Comparison of ENCODE assay signal across 9 cellular contexts in genomic region chr11:127000291-127000968, GRCh38. TPM values are rescaled to one million over a fixed set of nuclear protein-coding genes. Genes with fewer than 3 reads are reported as not detected.
DNase-seq lines count a peak whose midpoint lies in the region; ATAC-seq, FAIRE-seq and TF ChIP-seq lines count a peak whose summit lies in the region.
"Had no signal": no experiment of that assay in that cellular context is flagged by ENCODE, and none has a peak within 500 bp of the region (broad histone marks: within the 10 kb centered on the region; RNA-seq: fewer than 3 reads in every experiment).

Gene KIRREL3 (minus strand): TSS chr11:127000770.

- H3K79me2 ChIP-seq in HepG2 (ENCODE audit: insufficient read depth, low read length): no peaks in the 10 kb centered on the region

- TF ChIP-seq EP300 in HepG2 (IDR thresholded peaks at IDR 0.05; ENCODE audit: low read depth in 2 of 2, low read length in 2 of 2) (no peak), HepG2 (CRISPR knock-in tag; IDR thresholded peaks at IDR 0.05; ENCODE audit: borderline replicate concordance) (no peak)

- H3K4me1 ChIP-seq in right lobe of liver (peaks cover 0 to 5% (median 2%) of the 10 kb centered on the region in 4 donors), HepG2 (ENCODE audit: insufficient read depth, low read length) (no peaks in the 10 kb centered on the region), lung (ENCODE audit: control insufficient read depth in 2 of 2, insufficient read depth in 2 of 2, low read length in 2 of 2) (peaks cover 0 to 15% of the 10 kb centered on the region in 2 donors)
- no peaks in the 10 kb centered on the region for H3K4me1 ChIP-seq in CD8-positive, alpha-beta memory T cell (ENCODE audit: insufficient read depth, low read length)

- no peaks in the 10 kb centered on the region for H3K9me3 Mint-ChIP-seq in CD8-positive, alpha-beta memory T cell
- no peaks in the 10 kb centered on the region for H3K9me3 Mint-ChIP-seq in activated T-cell treated with anti-CD3 and anti-CD28 coated beads, Interleukin-2, amount 50 U/mL, for 72 hours
- H3K9me3 Mint-ChIP-seq: activated T-cell treated with anti-CD3 and anti-CD28 coated beads, Interleukin-2, amount 50 U/mL, for 4 hours had no signal

- H3K4me3 ChIP-seq in right lobe of liver (peak within 1 kb of the TSS in 1 of 3 donors; percentile 25), HepG2 (replicated peaks in 1 of 3; ENCODE audit: insufficient read depth in 1 of 3, low read depth in 2 of 3, low read length in 3 of 3) (no peak within 1 kb of the TSS), lung (peak within 1 kb of the TSS; percentile 1)
- no peak within 1 kb of the TSS for H3K4me3 ChIP-seq in CD8-positive, alpha-beta memory T cell (ENCODE audit: low read length)

- in situ Hi-C loops in HepG2 (cut with HindIII; ENCODE audit: extremely low pct_ligation_motif_present, low pct_unique_long_range_greater_than_20kb): no loop called here

- ATAC-seq in right lobe of liver: peak; percentile 24 to 53 (median 41)
- no peak for ATAC-seq in HepG2
- no peak for ATAC-seq in lung (ENCODE audit: insufficient read depth, low FRiP score)
- no peak for ATAC-seq in activated T-cell treated with anti-CD3 and anti-CD28 coated beads, Interleukin-2, amount 50 U/mL, for 72 hours (replicated peaks in 1 of 2)
- ATAC-seq: activated T-cell treated with anti-CD3 and anti-CD28 coated beads, Interleukin-2, amount 50 U/mL, for 4 hours had no signal

- no TSS peak for BruUV-seq in HepG2 (replicated peaks; lab: Mats Ljungman, UMichigan)

- no peak for TF ChIP-seq RAD21 in HepG2 (CRISPR knock-in tag; IDR thresholded peaks at IDR 0.05)

- POLR2A ChIA-PET in HepG2 (lab: Yijun Ruan, JAX): no interaction called here
- POLR2A ChIA-PET in CD8-positive, alpha-beta memory T cell (lab: Charles Lee): no interaction called here

- no peaks in the 10 kb centered on the region for H3K36me3 Mint-ChIP-seq in CD8-positive, alpha-beta memory T cell
- no peaks in the 10 kb centered on the region for H3K36me3 Mint-ChIP-seq in activated T-cell treated with anti-CD3 and anti-CD28 coated beads, Interleukin-2, amount 50 U/mL, for 72 hours (ENCODE audit: insufficient read depth in 2 of 2)

- intact Hi-C loops in right lobe of liver (cut with DNase I): no loop called here
- intact Hi-C loops in HepG2 (cut with micrococcal nuclease; ENCODE audit: unreplicated experiment): no loop called here

- no peak within 1 kb of the TSS for H3K4me2 ChIP-seq in HepG2 (ENCODE audit: low read depth, low read length)

- H3K36me3 ChIP-seq in right lobe of liver: no peaks in the 10 kb centered on the region
- H3K36me3 ChIP-seq in HepG2 (replicated peaks in 1 of 2; ENCODE audit: control insufficient read depth in 1 of 2, insufficient read depth in 2 of 2, low read length in 2 of 2): no peaks in the 10 kb centered on the region
- no peaks in the 10 kb centered on the region for H3K36me3 ChIP-seq in lung (ENCODE audit: control insufficient read depth in 2 of 2, insufficient read depth in 2 of 2, low read length in 2 of 2)
- H3K36me3 ChIP-seq in CD8-positive, alpha-beta memory T cell (ENCODE audit: insufficient read depth, low read length): no peaks in the 10 kb centered on the region

- no peak within 1 kb of the TSS for H3K9ac ChIP-seq in HepG2 (ENCODE audit: insufficient read depth, low read depth, low read length)

- no peak within 1 kb of the TSS for H3K4me3 Mint-ChIP-seq in CD8-positive, alpha-beta memory T cell
- H3K4me3 Mint-ChIP-seq in activated T-cell treated with anti-CD3 and anti-CD28 coated beads, Interleukin-2, amount 50 U/mL, for 72 hours: no peak within 1 kb of the TSS
- H3K4me3 Mint-ChIP-seq: activated T-cell treated with anti-CD3 and anti-CD28 coated beads, Interleukin-2, amount 50 U/mL, for 4 hours had no signal

- H3K27ac ChIP-seq in right lobe of liver: no peak within 1 kb of the TSS
- H3K27ac ChIP-seq in HepG2 (ENCODE audit: extremely low read length, insufficient read depth, low read length): no peak within 1 kb of the TSS
- no peak within 1 kb of the TSS for H3K27ac ChIP-seq in lung (ENCODE audit: low read depth in 1 of 2, low read length in 1 of 2)
- no peak within 1 kb of the TSS for H3K27ac ChIP-seq in CD8-positive, alpha-beta memory T cell (ENCODE audit: low read depth, low read length)

- peaks cover 2% of the 10 kb centered on the region; the same call in 1 of the 2 replicates for H4K20me1 ChIP-seq in HepG2 (ENCODE audit: insufficient read depth, low read length)

- TF ChIP-seq CTCF in right lobe of liver (IDR thresholded peaks at IDR 0.05): no peak
- TF ChIP-seq CTCF in HepG2 (CRISPR knock-in tag; IDR thresholded peaks at IDR 0.05): no peak
- TF ChIP-seq CTCF in lung (IDR thresholded peaks at IDR 0.05; ENCODE audit: control extremely low read depth, extremely low read depth): no peak

- H3K4me1 Mint-ChIP-seq in CD8-positive, alpha-beta memory T cell: peaks cover 0 to 4% (median 0%) of the 10 kb centered on the region in 3 donors
- H3K4me1 Mint-ChIP-seq in activated T-cell treated with anti-CD3 and anti-CD28 coated beads, Interleukin-2, amount 50 U/mL, for 72 hours (ENCODE audit: low read depth): no peaks in the 10 kb centered on the region

- peak in 1 of 3 donors; percentile 35 for DNase-seq in right lobe of liver
- DNase-seq in HepG2 (ENCODE audit: low spot score): no peak
- peak; percentile 54 for DNase-seq in dedifferentiated amniotic fluid mesenchymal stem cell (ENCODE audit: extremely low spot score)
- no peak for DNase-seq in lung (ENCODE audit: low spot score)
- no peak for DNase-seq in NCI-H446 treated with DMSO at 0.1 percent for 48 hours (lab: John Stamatoyannopoulos, UW)
- DNase-seq in CD8-positive, alpha-beta memory T cell: no peak
- DNase-seq in stimulated activated CD4-positive, alpha-beta T cell treated with anti-CD3 and anti-CD28 coated beads, Interleukin-4, amount 100 ng/mL, for 4 hours: no peak
- no peak for DNase-seq in activated T-cell treated with anti-CD3 and anti-CD28 coated beads, Interleukin-2, amount 50 U/mL, for 72 hours
- DNase-seq: activated T-cell treated with anti-CD3 and anti-CD28 coated beads, Interleukin-2, amount 50 U/mL, for 4 hours had no signal

- H3K27me3 ChIP-seq in right lobe of liver (peaks cover 0 to 7% of the 10 kb centered on the region in 2 donors), HepG2 (ENCODE audit: control insufficient read depth in 1 of 2, insufficient read depth in 2 of 2, low read length in 2 of 2) (peaks cover 5 to 56% of the 10 kb centered on the region in 2 experiments; a peak in 3 of 5 replicates), lung (ENCODE audit: control insufficient read depth, insufficient read depth) (peaks cover 11% of the 10 kb centered on the region)
- H3K27me3 ChIP-seq in CD8-positive, alpha-beta memory T cell (ENCODE audit: insufficient read depth, low read length, poor library complexity, severe bottlenecking): no peaks in the 10 kb centered on the region

- WGBS in right lobe of liver (ENCODE audit: insufficient coverage, low coverage, low lambda C conversion rate, missing lambda C conversion rate): 3% methylated on average over 21 of the region's 42 CpGs
- WGBS in HepG2 (ENCODE audit: low lambda C conversion rate): 32% methylated on average over 33 of the region's 42 CpGs
- 2% methylated on average over 42 of the region's 42 CpGs for WGBS in lung, 2 donors

- TF ChIP-seq POLR2A in right lobe of liver (IDR thresholded peaks at IDR 0.05) (no peak), HepG2 (IDR thresholded peaks at IDR 0.05; ENCODE audit: insufficient read depth in 1 of 2, low read depth in 2 of 2, low read length in 2 of 2) (no peak)

- CTCF ChIA-PET in HepG2 (lab: Yijun Ruan, JAX; ENCODE audit: low intra/inter-chr PET ratio, low total read pairs): no interaction called here
- CTCF ChIA-PET in CD8-positive, alpha-beta memory T cell (lab: Charles Lee): no interaction called here

- no peak within 1 kb of the TSS for H2AFZ ChIP-seq in HepG2 (ENCODE audit: low read length)

- FAIRE-seq in HepG2 (lab: Jason Lieb, UNC): no peak

- peaks cover 29 to 58% of the 10 kb centered on the region in 2 donors for H3K27me3 Mint-ChIP-seq in CD8-positive, alpha-beta memory T cell
- H3K27me3 Mint-ChIP-seq in activated T-cell treated with anti-CD3 and anti-CD28 coated beads, Interleukin-2, amount 50 U/mL, for 72 hours (ENCODE audit: low read depth): peaks cover 14% of the 10 kb centered on the region

- no peak within 1 kb of the TSS for H3K27ac Mint-ChIP-seq in CD8-positive, alpha-beta memory T cell
- H3K27ac Mint-ChIP-seq in activated T-cell treated with anti-CD3 and anti-CD28 coated beads, Interleukin-2, amount 50 U/mL, for 72 hours: no peak within 1 kb of the TSS

- H3K9me3 ChIP-seq in right lobe of liver (no peaks in the 10 kb centered on the region), HepG2 (ENCODE audit: low read length) (no peaks in the 10 kb centered on the region), lung (ENCODE audit: control insufficient read depth in 2 of 2, insufficient read depth in 1 of 2, low read length in 1 of 2) (peaks cover 0 to 2% of the 10 kb centered on the region in 2 donors)
- H3K9me3 ChIP-seq in CD8-positive, alpha-beta memory T cell (ENCODE audit: low read length): no peaks in the 10 kb centered on the region

RNA-seq across cellular contexts. Expression of gene KIRREL3, which starts in this region (rescaled TPM):
- total RNA-seq in right lobe of liver (not detected), HepG2 (2016; rRNA removed; fragmentation: Illumina TruSeq; extraction: Trizol) (not detected in 2 replicates), lung (under 1 TPM; 0.15 to 0.71 TPM)
- not detected in 2 replicates for total RNA-seq in HepG2 (2016; cell fraction: cytosol; rRNA removed; fragmentation: Illumina TruSeq; extraction: Trizol; ENCODE audit: low read depth)
- not detected in 2 replicates for total RNA-seq in HepG2 (2016; cell fraction: insoluble cytoplasmic fraction; rRNA removed; fragmentation: Illumina TruSeq; extraction: Trizol)
- not detected in 2 replicates for total RNA-seq in HepG2 (2016; cell fraction: membrane; rRNA removed; fragmentation: Illumina TruSeq; extraction: Trizol)
- not detected in 2 replicates for total RNA-seq in HepG2 (2016; cell fraction: nucleus; rRNA removed; fragmentation: Illumina TruSeq; extraction: Trizol)
- polyA plus RNA-seq in HepG2 (2011; rRNA removed) (not detected in 2 replicates), lung (under 1 TPM in 1 of 2 donors, not detected in 1; 0.02 TPM)
- not detected in 2 replicates for polyA plus RNA-seq in HepG2 (2011; cell fraction: cytosol; rRNA removed)
- polyA plus RNA-seq in HepG2 (2011; cell fraction: nucleus; rRNA removed): not detected in 2 replicates
- 0.63 and 1.2 TPM in 2 replicates for polyA plus RNA-seq in HepG2 (2012)
- not detected in 2 replicates for polyA plus RNA-seq in HepG2 (2016; cell fraction: cytosol; fragmentation: Illumina TruSeq; extraction: Trizol; ENCODE audit: low read depth)
- polyA plus RNA-seq in HepG2 (2016; cell fraction: insoluble cytoplasmic fraction; fragmentation: Illumina TruSeq; extraction: Trizol; ENCODE audit: low read depth): not detected in 2 replicates
- not detected in 2 replicates for polyA plus RNA-seq in HepG2 (2016; cell fraction: membrane; fragmentation: Illumina TruSeq; extraction: Trizol; ENCODE audit: low read depth)
- not detected in 2 replicates for polyA plus RNA-seq in HepG2 (2016; cell fraction: nucleus; fragmentation: Illumina TruSeq; extraction: Trizol; ENCODE audit: insufficient read depth, low read depth)
- not detected in 2 replicates for polyA minus RNA-seq in HepG2 (2011; rRNA and poly(A)+ RNA removed; ENCODE audit: low replicate concordance)
- polyA minus RNA-seq in HepG2 (2011; cell fraction: cytosol; rRNA and poly(A)+ RNA removed): not detected in 2 replicates
- polyA minus RNA-seq in HepG2 (2011; cell fraction: nucleus; rRNA and poly(A)+ RNA removed): not detected in 2 replicates
- total RNA-seq in CD8-positive, alpha-beta memory T cell: not detected
- not detected for polyA plus RNA-seq in CD8-positive, alpha-beta memory T cell
- total RNA-seq in activated T-cell treated with anti-CD3 and anti-CD28 coated beads, Interleukin-2, amount 50 U/mL, for 72 hours: not detected
- total RNA-seq: activated T-cell treated with anti-CD3 and anti-CD28 coated beads, Interleukin-2, amount 50 U/mL, for 4 hours had no signal

Comparison
In these comparisons a context has a peak if more than half of its experiments do, and no peak if none do; other contexts are left out.
1. Peak in ATAC-seq in right lobe of liver; RNA of the gene not detected or under 1 TPM.